In genomic region chr15:68674975-68675374, GRCh38 we compare ENCODE assay signal across 13 cellular contexts.
A peak's percentile ranks its signal among the peaks of the same experiment; 100 is the strongest.
DNase-seq lines count a peak whose midpoint lies in the region; ATAC-seq and TF ChIP-seq lines count a peak whose summit lies in the region.
"Had no signal": no experiment of that assay in that cellular context is flagged by ENCODE, and none has a peak within 500 bp of the region (broad histone marks: within the 10 kb centered on the region; RNA-seq: fewer than 3 reads in every experiment).

No MANE protein-coding gene starts in this region.

- H3K9me3 Mint-ChIP-seq in osteocyte (ENCODE audit: unreplicated experiment) = no peaks in the 10 kb centered on the region
- no peaks in the 10 kb centered on the region for H3K9me3 Mint-ChIP-seq in activated naive CD8-positive, alpha-beta T cell treated with anti-CD3 and anti-CD28 coated beads for 36 hours
- H3K9me3 Mint-ChIP-seq: CD4-positive, alpha-beta T cell; stimulated activated naive CD8-positive, alpha-beta T cell treated with anti-CD3 and anti-CD28 coated beads, Interleukin-15, Interleukin-2, amounts not matched to agents 100 ng/mL and 50 ng/mL, for 24 hours had no signal

- no peaks in the 10 kb centered on the region for H3K27me3 ChIP-seq in dorsolateral prefrontal cortex

- ATAC-seq in HG02981 (IDR thresholded peaks at IDR 0.05; ENCODE audit: unreplicated experiment) (no peak), HG02840 (IDR thresholded peaks at IDR 0.05; ENCODE audit: low FRiP score, unreplicated experiment) (no peak)

- peak overlapping the region in 45 of 59 donors; percentile 5 to 96 (median 47) for H3K27ac ChIP-seq in dorsolateral prefrontal cortex

- H3K4me3 ChIP-seq in dorsolateral prefrontal cortex = no peak overlapping the region

- DNase-seq in HK-2 (ENCODE audit: unreplicated experiment) (peak; percentile 5), RPMI7951 (ENCODE audit: low read depth) (peak; percentile 52), dorsolateral prefrontal cortex (peak in 3 of 10 donors; percentile 21 to 22 (median 22)), osteocyte (ENCODE audit: extremely low spot score, unreplicated experiment) (no peak), pons (ENCODE audit: low spot score) (no peak)
- DNase-seq in activated naive CD8-positive, alpha-beta T cell treated with anti-CD3 and anti-CD28 coated beads for 36 hours = no peak
- DNase-seq: activated CD4-positive, alpha-beta T cell treated with anti-CD3 and anti-CD28 coated beads for 4 hours; activated gamma-delta T cell; CD4-positive, alpha-beta T cell; SHP77 treated with DMSO at 0.1 percent for 48 hours had no signal

- TF ChIP-seq CTCF in dorsolateral prefrontal cortex (IDR thresholded peaks at IDR 0.05 in 54 of 56, conservative IDR thresholded peaks at IDR 0.05 in 2 of 56; ENCODE audit: low read depth in 1 of 56, partially characterized antibody in 56 of 56) (no peak), osteocyte (IDR thresholded peaks at IDR 0.05) (no peak)

- intact Hi-C loops in dorsolateral prefrontal cortex (cut with DNase I) = loop anchor here (1.0 to 5.0 kb wide), 6 partner anchors 16 to 120 kb away; partner anchors contain the start of gene CORO2B (in 2 of the 2)

- no peak overlapping the region for H3K4me3 Mint-ChIP-seq in osteocyte (ENCODE audit: unreplicated experiment)
- no peak overlapping the region for H3K4me3 Mint-ChIP-seq in activated naive CD8-positive, alpha-beta T cell treated with anti-CD3 and anti-CD28 coated beads for 36 hours
- H3K4me3 Mint-ChIP-seq: CD4-positive, alpha-beta T cell; stimulated activated naive CD8-positive, alpha-beta T cell treated with anti-CD3 and anti-CD28 coated beads, Interleukin-15, Interleukin-2, amounts not matched to agents 100 ng/mL and 50 ng/mL, for 24 hours had no signal

- peaks cover 3% of the 10 kb centered on the region for H3K36me3 Mint-ChIP-seq in osteocyte (ENCODE audit: unreplicated experiment)
- no peaks in the 10 kb centered on the region for H3K36me3 Mint-ChIP-seq in activated naive CD8-positive, alpha-beta T cell treated with anti-CD3 and anti-CD28 coated beads for 36 hours

- H3K4me1 Mint-ChIP-seq in osteocyte (ENCODE audit: unreplicated experiment) = peaks cover 20% of the 10 kb centered on the region
- H3K4me1 Mint-ChIP-seq in activated naive CD8-positive, alpha-beta T cell treated with anti-CD3 and anti-CD28 coated beads for 36 hours = peaks cover 5% of the 10 kb centered on the region

- no peaks in the 10 kb centered on the region for H3K27me3 Mint-ChIP-seq in osteocyte (ENCODE audit: unreplicated experiment)
- peaks cover 20% of the 10 kb centered on the region for H3K27me3 Mint-ChIP-seq in activated naive CD8-positive, alpha-beta T cell treated with anti-CD3 and anti-CD28 coated beads for 36 hours

- H3K27ac Mint-ChIP-seq in osteocyte (ENCODE audit: unreplicated experiment) = peak overlapping the region; percentile 53
- no peak overlapping the region for H3K27ac Mint-ChIP-seq in activated naive CD8-positive, alpha-beta T cell treated with anti-CD3 and anti-CD28 coated beads for 36 hours
- H3K27ac Mint-ChIP-seq: CD4-positive, alpha-beta T cell; stimulated activated naive CD8-positive, alpha-beta T cell treated with anti-CD3 and anti-CD28 coated beads, Interleukin-15, Interleukin-2, amounts not matched to agents 100 ng/mL and 50 ng/mL, for 24 hours had no signal

Comparison
In these comparisons a context has a peak if more than half of its experiments do, and no peak if none do; other contexts are left out.
1. DNase-seq: peak in HK-2 (single experiment) and RPMI7951 (single experiment); none in osteocyte (single experiment), activated naive CD8-positive, alpha-beta T cell treated with anti-CD3 and anti-CD28 coated beads for 36 hours (single experiment) and pons (single experiment).